ENCODE assay signal across 8 cellular contexts in genomic region chr2:239401450-239402227, GRCh38. TPM values are rescaled to one million over a fixed set of nuclear protein-coding genes. Genes with fewer than 3 reads are reported as not detected.
A peak's percentile ranks its signal among the peaks of the same experiment; 100 is the strongest.
DNase-seq lines count a peak whose midpoint lies in the region; ATAC-seq lines count a peak whose summit lies in the region.

No MANE protein-coding gene starts in this region.

- H3K36me3 ChIP-seq in HUES6 (ENCODE audit: control insufficient read depth, insufficient read depth, low read length) = no peaks in the 10 kb centered on the region
- no peaks in the 10 kb centered on the region for H3K36me3 ChIP-seq in NT2/D1 (ENCODE audit: insufficient read depth, insufficient read length, low read length)

- H3K9me3 ChIP-seq in HUES6 (ENCODE audit: control insufficient read depth, insufficient read depth, low read depth, low read length) (no peaks in the 10 kb centered on the region), NT2/D1 (ENCODE audit: insufficient read depth, low read length) (no peaks in the 10 kb centered on the region)

- H3K9ac ChIP-seq in HUES6 (ENCODE audit: low read length) (peak overlapping the region; percentile 100), NT2/D1 (ENCODE audit: insufficient read length, low read depth) (peak overlapping the region; percentile 100)

- H3K4me1 ChIP-seq in HUES6 (ENCODE audit: control insufficient read depth, insufficient read depth, low read length) = peaks cover 15% of the 10 kb centered on the region
- H3K4me1 ChIP-seq in NT2/D1 (ENCODE audit: insufficient read depth, insufficient read length) = no peaks in the 10 kb centered on the region

- H3K27me3 ChIP-seq in HUES6 (ENCODE audit: control insufficient read depth, insufficient read depth, low read length) = no peaks in the 10 kb centered on the region
- no peaks in the 10 kb centered on the region for H3K27me3 ChIP-seq in NT2/D1 (ENCODE audit: insufficient read depth, insufficient read length)

- ATAC-seq in GM21515 (IDR thresholded peaks at IDR 0.05; ENCODE audit: unreplicated experiment) = peak; percentile 55

- DNase-seq in DMS153 (lab: John Stamatoyannopoulos, UW) (peak; percentile 80), NT2/D1 (ENCODE audit: low read depth, low spot score) (peak; percentile 87), epithelial cell of prostate (ENCODE audit: low read depth, low spot score) (peak; percentile 64), mucosa of gallbladder (ENCODE audit: low spot score) (peak; percentile 95)
- peak; percentile 95 for DNase-seq in activated CD8-positive, alpha-beta memory T cell treated with anti-CD3 and anti-CD28 coated beads, Interleukin-2, amount 50 U/mL, for 48 hours
- DNase-seq in stimulated activated CD8-positive, alpha-beta memory T cell treated with anti-CD3 and anti-CD28 coated beads, Interleukin-4, amount 100 ng/mL, for 1 hour (ENCODE audit: low read depth in 2 of 2, low spot score in 1 of 2) = peak; percentile 88

- H3K27ac ChIP-seq in HUES6 (ENCODE audit: low read depth, low read length) (peak overlapping the region; percentile 100), epithelial cell of prostate (peak overlapping the region; percentile 90)

- H3K4me3 ChIP-seq in HUES6 (ENCODE audit: low read depth, low read length) = peak overlapping the region; percentile 88
- peak overlapping the region; percentile 98 for H3K4me3 ChIP-seq in NT2/D1 (ENCODE audit: insufficient read length, low read depth)

RNA-seq across cellular contexts. Expression of gene HDAC4, which starts 0.8 kb away (rescaled TPM):
- total RNA-seq in mucosa of gallbladder = 103 TPM

Comparison
In these comparisons a context has a peak if more than half of its experiments do, and no peak if none do; other contexts are left out.
1. Peak in every context shown above with its lines: DNase-seq, ATAC-seq, H3K4me3 ChIP-seq and H3K27ac ChIP-seq.